1 cellular context compared by ENCODE assay signal in genomic region chr3:163622384-163622783, GRCh38.
TF ChIP-seq lines count a peak whose summit lies in the region.

No MANE protein-coding gene starts in this region.

TF ChIP-seq in HCT116, 20 proteins besides CTCF, POLR2A, EP300 and RAD21 (continued from another document):
- no peak for TF ChIP-seq EZH2 (IDR thresholded peaks at IDR 0.05)
